In the genomic region with DNA sequence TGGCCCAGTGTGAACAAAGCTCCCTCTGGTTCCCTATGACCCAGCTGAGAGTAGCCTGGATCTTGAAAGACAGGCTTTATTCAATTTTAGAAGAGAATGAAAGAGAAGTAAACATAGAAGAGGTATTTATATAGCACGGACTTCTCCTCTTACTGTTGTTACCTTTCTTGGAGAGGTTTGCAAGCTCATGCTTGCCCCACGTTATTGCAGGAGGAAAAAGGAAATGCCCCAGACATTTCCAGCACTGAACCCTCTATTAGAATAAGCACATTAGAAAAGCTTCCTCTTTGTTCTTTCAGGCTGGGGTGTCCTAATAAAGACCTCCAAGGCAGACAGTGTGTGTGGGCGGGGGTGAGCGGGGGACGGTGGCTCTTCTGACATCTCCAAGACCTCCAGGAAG, we compare ENCODE assay signal across 14 cellular contexts.
DNase-seq lines count a peak whose midpoint lies in the region; ATAC-seq and TF ChIP-seq lines count a peak whose summit lies in the region.
"Had no signal": no experiment of that assay in that cellular context is flagged by ENCODE, and none has a peak within 500 bp of the region (broad histone marks: within the 10 kb centered on the region; RNA-seq: fewer than 3 reads in every experiment).

No MANE protein-coding gene starts in this region.

- peaks cover 6% of the 10 kb centered on the region for H3K9me3 Mint-ChIP-seq in activated CD4-positive, alpha-beta memory T cell treated with anti-CD3 and anti-CD28 coated beads for 36 hours
- H3K9me3 Mint-ChIP-seq: GM23338 had no signal

- H3K36me3 ChIP-seq in SJSA1 (no peaks in the 10 kb centered on the region), urinary bladder (ENCODE audit: insufficient read depth) (no peaks in the 10 kb centered on the region)

- H3K9me3 ChIP-seq in SJSA1 (replicated peaks), result no peaks in the 10 kb centered on the region; the same call in 1 of the 2 replicates

- ATAC-seq in GM18511 (IDR thresholded peaks at IDR 0.05; ENCODE audit: unreplicated experiment), result no peak
- ATAC-seq: GM12878, GM23338 had no signal

- peaks cover 8% of the 10 kb centered on the region for H3K27me3 Mint-ChIP-seq in activated CD4-positive, alpha-beta memory T cell treated with anti-CD3 and anti-CD28 coated beads for 36 hours

- H3K27me3 ChIP-seq in HL-60 (ENCODE audit: insufficient read depth, poor library complexity, severe bottlenecking), result no peaks in the 10 kb centered on the region
- H3K27me3 ChIP-seq in SJSA1 (replicated peaks), result no peaks in the 10 kb centered on the region

- H3K4me3 ChIP-seq in HL-60 (replicated peaks; ENCODE audit: insufficient read depth, low read length) (no peak overlapping the region), SJSA1 (no peak overlapping the region), urinary bladder (ENCODE audit: low read depth, low read length) (no peak overlapping the region)
- H3K4me3 ChIP-seq: GM12878, GM23338 had no signal

- peak in 1 of 2 experiments; percentile 22 for DNase-seq in HL-60 (ENCODE audit: low read depth in 1 of 2, low spot score in 1 of 2)
- peak in 1 of 2 experiments; percentile 9 for DNase-seq in SJSA1 (ENCODE audit: low read depth in 1 of 2, low spot score in 2 of 2)
- no peak for DNase-seq in epithelial cell of prostate (ENCODE audit: low read depth, low spot score)
- DNase-seq in inferior parietal cortex (ENCODE audit: extremely low spot score), result no peak
- DNase-seq in activated CD4-positive, alpha-beta memory T cell treated with anti-CD3 and anti-CD28 coated beads for 36 hours, result no peak
- DNase-seq: ACHN; C1 segment of cervical spinal cord; CD4-positive, alpha-beta memory T cell; DMS79; H7 had no signal

- no peak overlapping the region for H3K4me3 Mint-ChIP-seq in activated CD4-positive, alpha-beta memory T cell treated with anti-CD3 and anti-CD28 coated beads for 36 hours
- H3K4me3 Mint-ChIP-seq: CD4-positive, alpha-beta memory T cell; GM23338 had no signal

- CTCF ChIA-PET in activated CD4-positive, alpha-beta memory T cell treated with anti-CD3 and anti-CD28 coated beads for 36 hours (lab: Charles Lee), result interaction anchor here (0.6 kb wide), 1 partner anchor 665 kb away, joined by 3 read pairs; no protein-coding TSS in a partner anchor

- no peaks in the 10 kb centered on the region for H3K36me3 Mint-ChIP-seq in activated CD4-positive, alpha-beta memory T cell treated with anti-CD3 and anti-CD28 coated beads for 36 hours

- POLR2A ChIA-PET in activated CD4-positive, alpha-beta memory T cell treated with anti-CD3 and anti-CD28 coated beads for 36 hours (lab: Charles Lee), result no interaction called here

- H3K4me1 ChIP-seq in SJSA1 (replicated peaks) (peaks cover 20% of the 10 kb centered on the region), urinary bladder (ENCODE audit: insufficient read depth) (no peaks in the 10 kb centered on the region)

- intact Hi-C loops in activated CD4-positive, alpha-beta memory T cell treated with anti-CD3 and anti-CD28 coated beads for 36 hours (cut with micrococcal nuclease), result no loop called here

- TF ChIP-seq CTCF in HL-60 (IDR thresholded peaks at IDR 0.05; ENCODE audit: insufficient read depth, low read length), result no peak

- H3K4me1 Mint-ChIP-seq in activated CD4-positive, alpha-beta memory T cell treated with anti-CD3 and anti-CD28 coated beads for 36 hours (ENCODE audit: low read depth), result no peaks in the 10 kb centered on the region
- H3K4me1 Mint-ChIP-seq: CD4-positive, alpha-beta memory T cell; GM23338 had no signal

- no peak overlapping the region for H3K27ac Mint-ChIP-seq in activated CD4-positive, alpha-beta memory T cell treated with anti-CD3 and anti-CD28 coated beads for 36 hours
- H3K27ac Mint-ChIP-seq: CD4-positive, alpha-beta memory T cell; GM23338 had no signal

- H3K27ac ChIP-seq in HL-60 (replicated peaks), result 0 out of 2 replicates have a peak overlapping the region, but pooled peaks have one; percentile 5
- peak overlapping the region; percentile 22; the same call in 1 of the 2 replicates for H3K27ac ChIP-seq in SJSA1
- H3K27ac ChIP-seq in epithelial cell of prostate, result peak overlapping the region; percentile 24
- peak overlapping the region; percentile 35 for H3K27ac ChIP-seq in urinary bladder (ENCODE audit: low read depth)

- 80% methylated on average over 5 of the region's 5 CpGs for WGBS in urinary bladder
